1 cellular context compared by ENCODE assay signal in the genomic region with DNA sequence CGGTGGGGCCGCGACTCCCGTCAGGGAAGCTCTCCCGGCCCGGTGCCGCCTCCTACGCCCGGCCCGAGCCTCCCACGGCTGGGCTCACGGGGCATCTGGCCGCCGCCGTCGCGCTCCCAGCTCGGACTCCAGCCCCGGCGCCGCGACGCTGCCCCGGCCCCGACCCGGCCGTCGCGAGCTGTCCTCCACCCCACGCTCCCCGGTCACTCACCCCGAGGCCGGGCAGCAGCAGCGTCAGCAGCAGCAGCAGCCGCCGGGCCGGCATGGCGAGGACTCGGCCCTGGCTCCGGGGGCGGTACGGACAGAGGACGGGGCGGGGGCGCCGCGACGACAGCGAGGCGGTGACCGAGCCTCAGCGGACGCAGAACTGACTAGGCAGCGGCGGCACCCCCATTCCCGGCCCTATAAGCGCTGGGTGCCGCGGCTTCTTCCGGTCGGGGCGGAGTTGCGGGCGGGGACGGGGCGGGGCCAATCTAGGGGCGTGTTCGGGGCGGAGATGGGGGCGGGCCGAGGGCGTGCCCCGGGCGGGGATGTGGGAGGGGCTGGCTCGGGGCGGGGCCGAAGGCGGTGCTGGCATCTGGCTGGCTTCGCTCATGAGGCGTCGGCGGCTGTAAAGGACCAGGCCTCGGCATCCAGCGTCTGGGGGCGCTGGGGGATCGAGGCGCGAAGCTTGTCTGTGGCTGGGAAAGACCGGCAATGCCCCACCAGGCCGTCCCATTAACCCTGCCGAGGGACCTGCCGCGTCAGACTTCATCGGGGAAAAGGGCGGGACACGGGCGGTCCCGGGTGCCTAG.
TF ChIP-seq lines count a peak whose summit lies in the region.

A gene (minus strand): TSS at position 380 of the 794 bp plus-strand sequence. CDS start 115 bp downstream, at position 265.

TF ChIP-seq in HepG2, 621 proteins besides CTCF, POLR2A, EP300 and RAD21 (continued from another document and continues in another):
- TF ChIP-seq, protein P1, sequence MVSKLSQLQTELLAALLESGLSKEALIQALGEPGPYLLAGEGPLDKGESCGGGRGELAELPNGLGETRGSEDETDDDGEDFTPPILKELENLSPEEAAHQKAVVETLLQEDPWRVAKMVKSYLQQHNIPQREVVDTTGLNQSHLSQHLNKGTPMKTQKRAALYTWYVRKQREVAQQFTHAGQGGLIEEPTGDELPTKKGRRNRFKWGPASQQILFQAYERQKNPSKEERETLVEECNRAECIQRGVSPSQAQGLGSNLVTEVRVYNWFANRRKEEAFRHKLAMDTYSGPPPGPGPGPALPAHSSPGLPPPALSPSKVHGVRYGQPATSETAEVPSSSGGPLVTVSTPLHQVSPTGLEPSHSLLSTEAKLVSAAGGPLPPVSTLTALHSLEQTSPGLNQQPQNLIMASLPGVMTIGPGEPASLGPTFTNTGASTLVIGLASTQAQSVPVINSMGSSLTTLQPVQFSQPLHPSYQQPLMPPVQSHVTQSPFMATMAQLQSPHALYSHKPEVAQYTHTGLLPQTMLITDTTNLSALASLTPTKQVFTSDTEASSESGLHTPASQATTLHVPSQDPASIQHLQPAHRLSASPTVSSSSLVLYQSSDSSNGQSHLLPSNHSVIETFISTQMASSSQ (IDR thresholded peaks at IDR 0.05; ENCODE audit: low read depth) = no peak
- TF ChIP-seq, protein P1 (CRISPR knock-in tag; IDR thresholded peaks at IDR 0.05; ENCODE audit: borderline replicate concordance) = peak; percentile 57
- TF ChIP-seq PLRG1 (conservative IDR thresholded peaks at IDR 0.05) (no peak), GATAD1 (CRISPR knock-in tag; IDR thresholded peaks at IDR 0.05) (peak; percentile 74), ZNF160 (CRISPR knock-in tag; IDR thresholded peaks at IDR 0.05) (peak; percentile 68), ARHGAP35 (CRISPR knock-in tag; IDR thresholded peaks at IDR 0.05; ENCODE audit: borderline replicate concordance) (peak; percentile 45; the same call in 1 of the 2 replicates), RFX1 (IDR thresholded peaks at IDR 0.05) (no peak), TEAD2 (CRISPR knock-in tag; IDR thresholded peaks at IDR 0.05) (no peak), ZNF777 (CRISPR knock-in tag; IDR thresholded peaks at IDR 0.05) (peak; percentile 96), ELF4 (CRISPR knock-in tag; IDR thresholded peaks at IDR 0.05; ENCODE audit: borderline replicate concordance) (no peak), ZBTB7A (CRISPR knock-in tag; IDR thresholded peaks at IDR 0.05) (no peak), ZFP62 (CRISPR knock-in tag; IDR thresholded peaks at IDR 0.05) (no peak), ZNF772 (CRISPR knock-in tag; IDR thresholded peaks at IDR 0.05) (peak; percentile 93; the same call in 1 of the 2 replicates), RARG (CRISPR knock-in tag; IDR thresholded peaks at IDR 0.05; ENCODE audit: low read depth) (no peak), NR1H2 (CRISPR knock-in tag; IDR thresholded peaks at IDR 0.05; ENCODE audit: borderline replicate concordance, low read depth) (0 out of 2 replicates have a peak, but pooled peaks have one; percentile 38), MAZ (IDR thresholded peaks at IDR 0.05; ENCODE audit: borderline replicate concordance, low read depth, low read length) (peak; percentile 67), MAZ (CRISPR knock-in tag; IDR thresholded peaks at IDR 0.05; ENCODE audit: low read depth) (peak; percentile 98), SP140L (CRISPR knock-in tag; IDR thresholded peaks at IDR 0.05; ENCODE audit: borderline replicate concordance) (peak; percentile 76; the same call in 1 of the 2 replicates), MBD4 (IDR thresholded peaks at IDR 0.05; ENCODE audit: borderline replicate concordance, low read length) (no peak), GZF1 (CRISPR knock-in tag; IDR thresholded peaks at IDR 0.05) (0 out of 2 replicates have a peak, but pooled peaks have one; percentile 55), ZSCAN9 (CRISPR knock-in tag; IDR thresholded peaks at IDR 0.05; ENCODE audit: borderline replicate concordance) (0 out of 2 replicates have a peak, but pooled peaks have one; percentile 54), ZNF337 (CRISPR knock-in tag; IDR thresholded peaks at IDR 0.05; ENCODE audit: borderline replicate concordance, low read depth) (no peak), ZNF431 (CRISPR knock-in tag; IDR thresholded peaks at IDR 0.05; ENCODE audit: borderline replicate concordance, low read depth) (peak; percentile 84; the same call in 1 of the 2 replicates), KDM1A (CRISPR knock-in tag; IDR thresholded peaks at IDR 0.05) (no peak), PHF8 (CRISPR knock-in tag; IDR thresholded peaks at IDR 0.05) (peak; percentile 86), FOXK1 (CRISPR knock-in tag; IDR thresholded peaks at IDR 0.05; ENCODE audit: borderline replicate concordance, low read depth) (no peak; the same call in 1 of the 2 replicates), CREM (IDR thresholded peaks at IDR 0.05) (no peak), CREM (CRISPR knock-in tag; IDR thresholded peaks at IDR 0.05) (no peak), EEA1 (CRISPR knock-in tag; IDR thresholded peaks at IDR 0.05; ENCODE audit: borderline replicate concordance) (peak; percentile 94), CBFB (CRISPR knock-in tag; IDR thresholded peaks at IDR 0.05) (peak; percentile 67), KMT2A (CRISPR knock-in tag; IDR thresholded peaks at IDR 0.05) (peak; percentile 95), MAFG (CRISPR knock-in tag; IDR thresholded peaks at IDR 0.05) (no peak), ZNF260 (CRISPR knock-in tag; IDR thresholded peaks at IDR 0.05; ENCODE audit: borderline replicate concordance, low read depth) (no peak)
- TF ChIP-seq, protein P2, sequence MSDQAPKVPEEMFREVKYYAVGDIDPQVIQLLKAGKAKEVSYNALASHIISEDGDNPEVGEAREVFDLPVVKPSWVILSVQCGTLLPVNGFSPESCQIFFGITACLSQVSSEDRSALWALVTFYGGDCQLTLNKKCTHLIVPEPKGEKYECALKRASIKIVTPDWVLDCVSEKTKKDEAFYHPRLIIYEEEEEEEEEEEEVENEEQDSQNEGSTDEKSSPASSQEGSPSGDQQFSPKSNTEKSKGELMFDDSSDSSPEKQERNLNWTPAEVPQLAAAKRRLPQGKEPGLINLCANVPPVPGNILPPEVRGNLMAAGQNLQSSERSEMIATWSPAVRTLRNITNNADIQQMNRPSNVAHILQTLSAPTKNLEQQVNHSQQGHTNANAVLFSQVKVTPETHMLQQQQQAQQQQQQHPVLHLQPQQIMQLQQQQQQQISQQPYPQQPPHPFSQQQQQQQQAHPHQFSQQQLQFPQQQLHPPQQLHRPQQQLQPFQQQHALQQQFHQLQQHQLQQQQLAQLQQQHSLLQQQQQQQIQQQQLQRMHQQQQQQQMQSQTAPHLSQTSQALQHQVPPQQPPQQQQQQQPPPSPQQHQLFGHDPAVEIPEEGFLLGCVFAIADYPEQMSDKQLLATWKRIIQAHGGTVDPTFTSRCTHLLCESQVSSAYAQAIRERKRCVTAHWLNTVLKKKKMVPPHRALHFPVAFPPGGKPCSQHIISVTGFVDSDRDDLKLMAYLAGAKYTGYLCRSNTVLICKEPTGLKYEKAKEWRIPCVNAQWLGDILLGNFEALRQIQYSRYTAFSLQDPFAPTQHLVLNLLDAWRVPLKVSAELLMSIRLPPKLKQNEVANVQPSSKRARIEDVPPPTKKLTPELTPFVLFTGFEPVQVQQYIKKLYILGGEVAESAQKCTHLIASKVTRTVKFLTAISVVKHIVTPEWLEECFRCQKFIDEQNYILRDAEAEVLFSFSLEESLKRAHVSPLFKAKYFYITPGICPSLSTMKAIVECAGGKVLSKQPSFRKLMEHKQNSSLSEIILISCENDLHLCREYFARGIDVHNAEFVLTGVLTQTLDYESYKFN (CRISPR knock-in tag; conservative IDR thresholded peaks at IDR 0.05) = peak; percentile 64
- TF ChIP-seq, protein P3, sequence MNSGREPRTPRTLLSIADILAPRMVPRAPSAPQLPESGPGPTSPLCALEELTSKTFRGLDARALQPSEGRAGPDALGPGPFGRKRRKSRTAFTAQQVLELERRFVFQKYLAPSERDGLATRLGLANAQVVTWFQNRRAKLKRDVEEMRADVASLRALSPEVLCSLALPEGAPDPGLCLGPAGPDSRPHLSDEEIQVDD (CRISPR knock-in tag; IDR thresholded peaks at IDR 0.05; ENCODE audit: borderline replicate concordance) = no peak; the same call in 1 of the 2 replicates
- TF ChIP-seq, protein P4, sequence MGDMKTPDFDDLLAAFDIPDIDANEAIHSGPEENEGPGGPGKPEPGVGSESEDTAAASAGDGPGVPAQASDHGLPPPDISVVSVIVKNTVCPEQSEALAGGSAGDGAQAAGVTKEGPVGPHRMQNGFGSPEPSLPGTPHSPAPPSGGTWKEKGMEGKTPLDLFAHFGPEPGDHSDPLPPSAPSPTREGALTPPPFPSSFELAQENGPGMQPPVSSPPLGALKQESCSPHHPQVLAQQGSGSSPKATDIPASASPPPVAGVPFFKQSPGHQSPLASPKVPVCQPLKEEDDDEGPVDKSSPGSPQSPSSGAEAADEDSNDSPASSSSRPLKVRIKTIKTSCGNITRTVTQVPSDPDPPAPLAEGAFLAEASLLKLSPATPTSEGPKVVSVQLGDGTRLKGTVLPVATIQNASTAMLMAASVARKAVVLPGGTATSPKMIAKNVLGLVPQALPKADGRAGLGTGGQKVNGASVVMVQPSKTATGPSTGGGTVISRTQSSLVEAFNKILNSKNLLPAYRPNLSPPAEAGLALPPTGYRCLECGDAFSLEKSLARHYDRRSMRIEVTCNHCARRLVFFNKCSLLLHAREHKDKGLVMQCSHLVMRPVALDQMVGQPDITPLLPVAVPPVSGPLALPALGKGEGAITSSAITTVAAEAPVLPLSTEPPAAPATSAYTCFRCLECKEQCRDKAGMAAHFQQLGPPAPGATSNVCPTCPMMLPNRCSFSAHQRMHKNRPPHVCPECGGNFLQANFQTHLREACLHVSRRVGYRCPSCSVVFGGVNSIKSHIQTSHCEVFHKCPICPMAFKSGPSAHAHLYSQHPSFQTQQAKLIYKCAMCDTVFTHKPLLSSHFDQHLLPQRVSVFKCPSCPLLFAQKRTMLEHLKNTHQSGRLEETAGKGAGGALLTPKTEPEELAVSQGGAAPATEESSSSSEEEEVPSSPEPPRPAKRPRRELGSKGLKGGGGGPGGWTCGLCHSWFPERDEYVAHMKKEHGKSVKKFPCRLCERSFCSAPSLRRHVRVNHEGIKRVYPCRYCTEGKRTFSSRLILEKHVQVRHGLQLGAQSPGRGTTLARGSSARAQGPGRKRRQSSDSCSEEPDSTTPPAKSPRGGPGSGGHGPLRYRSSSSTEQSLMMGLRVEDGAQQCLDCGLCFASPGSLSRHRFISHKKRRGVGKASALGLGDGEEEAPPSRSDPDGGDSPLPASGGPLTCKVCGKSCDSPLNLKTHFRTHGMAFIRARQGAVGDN (CRISPR knock-in tag; IDR thresholded peaks at IDR 0.05) = peak; percentile 91
- TF ChIP-seq, protein P5, sequence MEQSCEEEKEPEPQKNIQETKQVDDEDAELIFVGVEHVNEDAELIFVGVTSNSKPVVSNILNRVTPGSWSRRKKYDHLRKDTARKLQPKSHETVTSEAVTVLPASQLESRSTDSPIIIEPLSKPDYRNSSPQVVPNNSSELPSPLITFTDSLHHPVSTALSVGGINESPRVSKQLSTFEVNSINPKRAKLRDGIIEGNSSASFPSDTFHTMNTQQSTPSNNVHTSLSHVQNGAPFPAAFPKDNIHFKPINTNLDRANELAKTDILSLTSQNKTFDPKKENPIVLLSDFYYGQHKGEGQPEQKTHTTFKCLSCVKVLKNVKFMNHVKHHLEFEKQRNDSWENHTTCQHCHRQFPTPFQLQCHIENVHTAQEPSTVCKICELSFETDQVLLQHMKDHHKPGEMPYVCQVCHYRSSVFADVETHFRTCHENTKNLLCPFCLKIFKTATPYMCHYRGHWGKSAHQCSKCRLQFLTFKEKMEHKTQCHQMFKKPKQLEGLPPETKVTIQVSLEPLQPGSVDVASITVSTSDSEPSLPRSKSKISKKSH (CRISPR knock-in tag; IDR thresholded peaks at IDR 0.05; ENCODE audit: borderline replicate concordance) = no peak
- TF ChIP-seq, protein P6, sequence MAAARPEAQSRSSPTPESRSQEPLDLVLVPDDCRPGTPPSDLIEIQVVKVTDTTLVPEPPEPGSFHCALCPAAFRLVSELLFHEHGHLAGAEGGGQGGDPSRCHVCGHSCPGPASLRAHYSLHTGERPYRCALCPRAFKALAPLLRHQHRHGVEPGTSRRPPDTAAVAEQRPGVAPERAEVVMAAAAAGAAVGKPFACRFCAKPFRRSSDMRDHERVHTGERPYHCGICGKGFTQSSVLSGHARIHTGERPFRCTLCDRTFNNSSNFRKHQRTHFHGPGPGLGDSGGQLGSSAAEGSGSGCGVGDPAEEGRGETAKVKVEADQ (CRISPR knock-in tag; IDR thresholded peaks at IDR 0.05; ENCODE audit: borderline replicate concordance) = no peak
- TF ChIP-seq, protein P7, sequence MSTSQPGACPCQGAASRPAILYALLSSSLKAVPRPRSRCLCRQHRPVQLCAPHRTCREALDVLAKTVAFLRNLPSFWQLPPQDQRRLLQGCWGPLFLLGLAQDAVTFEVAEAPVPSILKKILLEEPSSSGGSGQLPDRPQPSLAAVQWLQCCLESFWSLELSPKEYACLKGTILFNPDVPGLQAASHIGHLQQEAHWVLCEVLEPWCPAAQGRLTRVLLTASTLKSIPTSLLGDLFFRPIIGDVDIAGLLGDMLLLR (CRISPR knock-in tag; IDR thresholded peaks at IDR 0.05) = peak; percentile 76
- TF ChIP-seq, protein P8, sequence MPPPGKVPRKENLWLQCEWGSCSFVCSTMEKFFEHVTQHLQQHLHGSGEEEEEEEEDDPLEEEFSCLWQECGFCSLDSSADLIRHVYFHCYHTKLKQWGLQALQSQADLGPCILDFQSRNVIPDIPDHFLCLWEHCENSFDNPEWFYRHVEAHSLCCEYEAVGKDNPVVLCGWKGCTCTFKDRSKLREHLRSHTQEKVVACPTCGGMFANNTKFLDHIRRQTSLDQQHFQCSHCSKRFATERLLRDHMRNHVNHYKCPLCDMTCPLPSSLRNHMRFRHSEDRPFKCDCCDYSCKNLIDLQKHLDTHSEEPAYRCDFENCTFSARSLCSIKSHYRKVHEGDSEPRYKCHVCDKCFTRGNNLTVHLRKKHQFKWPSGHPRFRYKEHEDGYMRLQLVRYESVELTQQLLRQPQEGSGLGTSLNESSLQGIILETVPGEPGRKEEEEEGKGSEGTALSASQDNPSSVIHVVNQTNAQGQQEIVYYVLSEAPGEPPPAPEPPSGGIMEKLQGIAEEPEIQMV (CRISPR knock-in tag; IDR thresholded peaks at IDR 0.05; ENCODE audit: low read depth) = peak; percentile 99
- TF ChIP-seq, protein P9, sequence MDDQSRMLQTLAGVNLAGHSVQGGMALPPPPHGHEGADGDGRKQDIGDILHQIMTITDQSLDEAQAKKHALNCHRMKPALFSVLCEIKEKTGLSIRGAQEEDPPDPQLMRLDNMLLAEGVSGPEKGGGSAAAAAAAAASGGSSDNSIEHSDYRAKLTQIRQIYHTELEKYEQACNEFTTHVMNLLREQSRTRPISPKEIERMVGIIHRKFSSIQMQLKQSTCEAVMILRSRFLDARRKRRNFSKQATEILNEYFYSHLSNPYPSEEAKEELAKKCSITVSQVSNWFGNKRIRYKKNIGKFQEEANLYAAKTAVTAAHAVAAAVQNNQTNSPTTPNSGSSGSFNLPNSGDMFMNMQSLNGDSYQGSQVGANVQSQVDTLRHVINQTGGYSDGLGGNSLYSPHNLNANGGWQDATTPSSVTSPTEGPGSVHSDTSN (CRISPR knock-in tag; IDR thresholded peaks at IDR 0.05; ENCODE audit: borderline replicate concordance) = peak; percentile 70; the same call in 1 of the 2 replicates
